Comparison of ENCODE assay signal across 1 cellular context in genomic region chr9:78286946-78287388, GRCh38.
TF ChIP-seq lines count a peak whose summit lies in the region.

No MANE protein-coding gene starts in this region.

TF ChIP-seq in HepG2, 621 proteins besides CTCF, POLR2A, EP300 and RAD21 (continued from another document and continues in another):
- TF ChIP-seq ZHX2 (IDR thresholded peaks at IDR 0.05; ENCODE audit: low read depth) (no peak), ZHX2 (CRISPR knock-in tag; IDR thresholded peaks at IDR 0.05; ENCODE audit: borderline replicate concordance) (no peak), RBFOX2 (IDR thresholded peaks at IDR 0.05; ENCODE audit: low read depth, low read length) (no peak), ZFP1 (CRISPR knock-in tag; IDR thresholded peaks at IDR 0.05) (no peak), FOXO1 (CRISPR knock-in tag; IDR thresholded peaks at IDR 0.05) (peak; percentile 91), JUNB (CRISPR knock-in tag; IDR thresholded peaks at IDR 0.05; ENCODE audit: borderline replicate concordance) (no peak), SKIL (CRISPR knock-in tag; IDR thresholded peaks at IDR 0.05; ENCODE audit: borderline replicate concordance) (no peak), ZNF552 (CRISPR knock-in tag; IDR thresholded peaks at IDR 0.05; ENCODE audit: borderline replicate concordance) (no peak), ZNF83 (CRISPR knock-in tag; IDR thresholded peaks at IDR 0.05; ENCODE audit: borderline replicate concordance) (no peak), ZUFSP (CRISPR knock-in tag; IDR thresholded peaks at IDR 0.05; ENCODE audit: borderline replicate concordance) (no peak), HDAC2 (CRISPR knock-in tag; IDR thresholded peaks at IDR 0.05) (peak; percentile 92), JARID2 (CRISPR knock-in tag; IDR thresholded peaks at IDR 0.05; ENCODE audit: insufficient replicate concordance) (no peak), CENPBD1 (CRISPR knock-in tag; IDR thresholded peaks at IDR 0.05; ENCODE audit: borderline replicate concordance, low read depth) (no peak), SIX1 (CRISPR knock-in tag; IDR thresholded peaks at IDR 0.05; ENCODE audit: borderline replicate concordance) (peak; percentile 58; the same call in 1 of the 2 replicates), JUND (CRISPR knock-in tag; IDR thresholded peaks at IDR 0.05) (peak; percentile 49; the same call in 1 of the 2 replicates), NBN (conservative IDR thresholded peaks at IDR 0.05) (no peak), ZNF317 (CRISPR knock-in tag; IDR thresholded peaks at IDR 0.05) (no peak), ZNF614 (CRISPR knock-in tag; IDR thresholded peaks at IDR 0.05; ENCODE audit: borderline replicate concordance) (peak; percentile 81; the same call in 1 of the 2 replicates), SALL2 (CRISPR knock-in tag; IDR thresholded peaks at IDR 0.05) (no peak), RELA (CRISPR knock-in tag; IDR thresholded peaks at IDR 0.05) (no peak), NR3C1 (CRISPR knock-in tag; IDR thresholded peaks at IDR 0.05) (no peak), MNT (IDR thresholded peaks at IDR 0.05) (peak; percentile 74), FOXK2 (IDR thresholded peaks at IDR 0.05) (peak; percentile 80), TERF1 (CRISPR knock-in tag; IDR thresholded peaks at IDR 0.05) (no peak), ZBTB3 (CRISPR knock-in tag; IDR thresholded peaks at IDR 0.05; ENCODE audit: borderline replicate concordance, low read depth) (no peak), ZNF782 (CRISPR knock-in tag; IDR thresholded peaks at IDR 0.05; ENCODE audit: borderline replicate concordance) (0 out of 2 replicates have a peak, but pooled peaks have one; percentile 39), ZBTB42 (CRISPR knock-in tag; IDR thresholded peaks at IDR 0.05) (no peak), MXD1 (CRISPR knock-in tag; IDR thresholded peaks at IDR 0.05) (no peak), MYC (CRISPR knock-in tag; IDR thresholded peaks at IDR 0.05; ENCODE audit: borderline replicate concordance) (peak; percentile 69; the same call in 1 of the 2 replicates), FIP1L1 (IDR thresholded peaks at IDR 0.05; ENCODE audit: borderline replicate concordance, insufficient read depth, low read depth, low read length) (no peak), ZNF800 (CRISPR knock-in tag; IDR thresholded peaks at IDR 0.05) (no peak), ZNF570 (CRISPR knock-in tag; IDR thresholded peaks at IDR 0.05; ENCODE audit: borderline replicate concordance) (no peak), ZNF747 (CRISPR knock-in tag; IDR thresholded peaks at IDR 0.05; ENCODE audit: borderline replicate concordance) (no peak), CEBPZ (IDR thresholded peaks at IDR 0.05; ENCODE audit: low read length) (no peak), JDP2 (CRISPR knock-in tag; IDR thresholded peaks at IDR 0.05; ENCODE audit: borderline replicate concordance) (no peak), ZFP37 (CRISPR knock-in tag; IDR thresholded peaks at IDR 0.05; ENCODE audit: borderline replicate concordance) (0 out of 2 replicates have a peak, but pooled peaks have one; percentile 60), MAF1 (CRISPR knock-in tag; IDR thresholded peaks at IDR 0.05; ENCODE audit: borderline replicate concordance) (no peak), NFATC3 (CRISPR knock-in tag; IDR thresholded peaks at IDR 0.05) (no peak), ZNF3 (CRISPR knock-in tag; IDR thresholded peaks at IDR 0.05) (peak; percentile 34; the same call in 1 of the 2 replicates), ZSCAN31 (CRISPR knock-in tag; IDR thresholded peaks at IDR 0.05; ENCODE audit: low read depth) (no peak), ISX (CRISPR knock-in tag; conservative IDR thresholded peaks at IDR 0.05) (peak; percentile 58; the same call in 1 of the 2 replicates), KMT2B (CRISPR knock-in tag; IDR thresholded peaks at IDR 0.05) (no peak), ZSCAN25 (CRISPR knock-in tag; IDR thresholded peaks at IDR 0.05) (0 out of 2 replicates have a peak, but pooled peaks have one; percentile 26), MEIS2 (CRISPR knock-in tag; IDR thresholded peaks at IDR 0.05) (no peak)
